ENCODE assay signal across 23 cellular contexts in genomic region chr4:160826339-160826679, GRCh38.
"Had no signal": no experiment of that assay in that cellular context is flagged by ENCODE, and none has a peak within 500 bp of the region (broad histone marks: within the 10 kb centered on the region; RNA-seq: fewer than 3 reads in every experiment).

No MANE protein-coding gene starts in this region.

- H3K27me3 Mint-ChIP-seq: activated naive CD8-positive, alpha-beta T cell; central memory CD8-positive, alpha-beta T cell; dendritic cell treated with granulocyte-macrophage colony-stimulating factor and Interleukin-4, amounts not matched to agents 40 ng/mL and 50 ng/mL, for 4 days had no signal

- DNase-seq: activated CD4-positive, alpha-beta T cell treated with anti-CD3 and anti-CD28 coated beads for 4 hours; activated CD4-positive, alpha-beta T cell treated with anti-CD3 and anti-CD28 coated beads, Interleukin-2, amount 50 U/mL, for 4 hours; activated effector memory CD4-positive, alpha-beta T cell treated with Interleukin-2 at 50 U/mL for 16 hours; activated naive CD4-positive, alpha-beta T cell treated with Interleukin-2 at 50 U/mL for 16 hours; anterior cingulate cortex; endodermal cell; foreskin keratinocyte; kidney glomerular epithelial cell; lower lobe of right lung; mesenchymal stem cell; natural killer cell; posterior cingulate gyrus; right cardiac atrium; spleen; stimulated activated CD4-positive, alpha-beta T cell treated with anti-CD3 and anti-CD28 coated beads, Interleukin-2, amount 100 ng/mL, for 48 hours; stimulated activated naive CD4-positive, alpha-beta T cell treated with Interleukin-2 at 50 U/mL for 16 hours had no signal

- H3K36me3 Mint-ChIP-seq: activated naive CD8-positive, alpha-beta T cell; natural killer cell had no signal

- H3K9me3 ChIP-seq: esophagus muscularis mucosa, lower lobe of right lung, tibial nerve had no signal

- H3K27ac ChIP-seq: esophagus muscularis mucosa, foreskin keratinocyte, lower lobe of right lung, spleen, tibial nerve, VCaP had no signal

- H3K27me3 ChIP-seq: esophagus muscularis mucosa, foreskin keratinocyte, spleen, tibial nerve had no signal

- H3K4me1 ChIP-seq: esophagus muscularis mucosa, foreskin keratinocyte, lower lobe of right lung, spleen, tibial nerve had no signal

- ATAC-seq: foreskin keratinocyte, left lobe of liver, lower lobe of right lung, natural killer cell, right cardiac atrium had no signal

- H3K27ac Mint-ChIP-seq: activated naive CD8-positive, alpha-beta T cell; dendritic cell treated with granulocyte-macrophage colony-stimulating factor and Interleukin-4, amounts not matched to agents 40 ng/mL and 50 ng/mL, for 4 days; endodermal cell; natural killer cell had no signal

- H3K4me3 ChIP-seq: esophagus muscularis mucosa, lower lobe of right lung, spleen, tibial nerve had no signal

- H3K9me3 Mint-ChIP-seq: central memory CD8-positive, alpha-beta T cell; dendritic cell treated with granulocyte-macrophage colony-stimulating factor and Interleukin-4, amounts not matched to agents 40 ng/mL and 50 ng/mL, for 4 days; endodermal cell had no signal

- H3K4me1 Mint-ChIP-seq: central memory CD8-positive, alpha-beta T cell; endodermal cell; natural killer cell had no signal

- H3K36me3 ChIP-seq: esophagus muscularis mucosa, lower lobe of right lung, spleen, tibial nerve had no signal

- H3K4me3 Mint-ChIP-seq: activated naive CD8-positive, alpha-beta T cell; central memory CD8-positive, alpha-beta T cell; dendritic cell treated with granulocyte-macrophage colony-stimulating factor and Interleukin-4, amounts not matched to agents 40 ng/mL and 50 ng/mL, for 4 days; endodermal cell; natural killer cell had no signal
